Comparison of ENCODE assay signal across 1 cellular context in the genomic region with DNA sequence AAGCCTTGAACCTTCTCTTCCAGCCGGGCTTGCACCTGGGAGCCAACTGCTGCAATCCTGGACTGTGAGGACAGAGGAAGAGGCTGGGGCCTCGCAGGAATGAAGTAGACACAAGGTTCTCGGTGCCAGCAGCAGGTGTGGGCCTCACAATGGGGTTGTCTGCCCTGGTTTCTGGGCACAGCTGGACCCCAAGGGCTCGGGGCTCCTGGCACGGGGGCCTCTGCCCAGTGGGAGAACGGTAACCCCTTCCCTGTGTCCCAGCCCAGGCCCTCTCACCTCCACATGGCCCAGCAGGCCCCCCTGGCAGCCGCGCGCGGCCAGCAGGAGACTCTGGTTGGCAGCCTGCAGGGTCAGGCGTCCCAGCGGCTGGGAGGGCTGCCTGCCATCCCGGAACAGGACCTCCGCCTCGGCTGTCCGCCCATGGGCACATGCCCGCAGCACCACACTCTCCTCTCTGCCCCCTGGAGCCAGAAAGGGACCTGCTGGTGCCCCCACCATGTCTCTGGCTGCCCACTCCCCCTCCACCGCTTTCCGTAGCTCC.
TF ChIP-seq lines count a peak whose summit lies in the region.

No MANE protein-coding gene starts in this region.

TF ChIP-seq in H1, 55 proteins besides CTCF, POLR2A, EP300 and RAD21:
- TF ChIP-seq KDM1A (IDR thresholded peaks at IDR 0.05; ENCODE audit: borderline replicate concordance, low read length) (no peak), HDAC6 (IDR thresholded peaks at IDR 0.05; ENCODE audit: low read depth, low read length) (no peak), KDM4A (IDR thresholded peaks at IDR 0.05; ENCODE audit: low read depth, low read length, severe bottlenecking) (no peak), TEAD4 (IDR thresholded peaks at IDR 0.05; ENCODE audit: low read depth, low read length) (no peak), GTF2F1 (IDR thresholded peaks at IDR 0.05; ENCODE audit: borderline replicate concordance, low read depth, low read length) (no peak), BRCA1 (IDR thresholded peaks at IDR 0.05; ENCODE audit: low read depth, low read length) (no peak), MAFK (IDR thresholded peaks at IDR 0.05; ENCODE audit: low read depth, low read length) (no peak), TBP (IDR thresholded peaks at IDR 0.05; ENCODE audit: low read depth, low read length) (no peak), CBX8 (IDR thresholded peaks at IDR 0.05; ENCODE audit: borderline replicate concordance, low read depth, low read length) (no peak)
TF ChIP-seq in H1: peak in this region for 0.
